Comparison of ENCODE assay signal across 9 cellular contexts in the genomic region with DNA sequence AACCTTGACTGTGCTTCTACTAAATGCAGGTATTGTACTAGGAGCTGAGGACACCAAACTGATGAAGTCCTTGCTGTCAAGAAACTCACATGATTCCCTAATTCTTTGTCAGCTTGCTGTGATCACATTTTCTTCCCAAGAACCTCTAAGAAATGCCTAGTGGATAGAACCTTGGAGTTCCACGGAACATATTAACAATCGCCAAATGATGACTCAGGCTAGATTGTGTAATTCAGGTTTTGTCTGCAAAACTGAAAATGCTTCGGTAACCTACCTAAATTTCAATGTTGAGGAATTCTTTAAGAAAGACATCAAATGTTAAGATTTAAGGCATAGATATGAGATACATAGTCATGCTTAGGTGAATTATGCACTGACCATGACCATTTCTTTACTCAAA. TPM values are rescaled to one million over a fixed set of nuclear protein-coding genes. Genes with fewer than 3 reads are reported as not detected.
DNase-seq lines count a peak whose midpoint lies in the region; ATAC-seq and TF ChIP-seq lines count a peak whose summit lies in the region.
"Had no signal": no experiment of that assay in that cellular context is flagged by ENCODE, and none has a peak within 500 bp of the region (broad histone marks: within the 10 kb centered on the region; RNA-seq: fewer than 3 reads in every experiment).

No MANE protein-coding gene starts in this region.

- H3K4me3 ChIP-seq in PC-9 (peak overlapping the region; percentile 52; the same call in 1 of the 2 replicates), dorsolateral prefrontal cortex (no peak overlapping the region), gastrocnemius medialis (no peak overlapping the region)

- H3K27ac ChIP-seq in PC-9 (peak overlapping the region; percentile 99), dorsolateral prefrontal cortex (peak overlapping the region in 46 of 59 donors; percentile 1 to 96 (median 76)), gastrocnemius medialis (peak overlapping the region in 3 of 4 donors; percentile 32 to 97 (median 83))

- no peak overlapping the region for H2AFZ ChIP-seq in PC-9

- TF ChIP-seq POLR2A in gastrocnemius medialis (IDR thresholded peaks at IDR 0.05), result no peak

- H3K79me2 ChIP-seq in PC-9 (ENCODE audit: low read depth), result peaks cover 30% of the 10 kb centered on the region

- TF ChIP-seq CTCF in PC-9 (conservative IDR thresholded peaks at IDR 0.05) (no peak), dorsolateral prefrontal cortex (IDR thresholded peaks at IDR 0.05 in 54 of 56, conservative IDR thresholded peaks at IDR 0.05 in 2 of 56; ENCODE audit: low read depth in 1 of 56, partially characterized antibody in 56 of 56) (no peak), gastrocnemius medialis (IDR thresholded peaks at IDR 0.05 in 4 of 5, conservative IDR thresholded peaks at IDR 0.05 in 1 of 5) (no peak)

- POLR2A ChIA-PET in PC-9 (lab: Charles Lee; ENCODE audit: unreplicated experiment), result interaction anchor here (0.6 to 2.4 kb wide), 7 partner anchors 64 to 121 kb away, joined by 4 to 60 read pairs (median 5); no protein-coding TSS in a partner anchor

- H3K4me1 ChIP-seq in PC-9 (replicated peaks; ENCODE audit: insufficient read depth) (peaks cover 61% of the 10 kb centered on the region), gastrocnemius medialis (peaks cover 25 to 28% of the 10 kb centered on the region in 2 donors)

- in situ Hi-C loops in G401 (cut with HindIII; ENCODE audit: low sequenced_read_pairs), result no loop called here
- in situ Hi-C loops in gastrocnemius medialis (cut with MboI; ENCODE audit: low sequenced_read_pairs in 4 of 4), result loop anchor here in 3 of 4 donors (10.0 to 25.0 kb wide), 2 partner anchors 119 to 121 kb away; no protein-coding TSS in a partner anchor

- BruUV-seq in PC-9 (replicated peaks; lab: Mats Ljungman, UMichigan), result no TSS peak

- H3K4me2 ChIP-seq in PC-9, result peak overlapping the region; percentile 85

- ATAC-seq in gastrocnemius medialis, result no peak
- ATAC-seq: naive thymus-derived CD8-positive, alpha-beta T cell had no signal

- CTCF ChIA-PET in PC-9 (lab: Charles Lee), result no interaction called here

- peaks cover 59% of the 10 kb centered on the region for H3F3A ChIP-seq in PC-9 (ENCODE audit: insufficient read depth, low read depth)

- peaks cover 15% of the 10 kb centered on the region for H3K36me3 ChIP-seq in PC-9 (ENCODE audit: low read depth)
- peaks cover 6 to 12% of the 10 kb centered on the region in 2 donors for H3K36me3 ChIP-seq in gastrocnemius medialis

- no peaks in the 10 kb centered on the region for H3K9me3 ChIP-seq in PC-9 (ENCODE audit: insufficient read depth, low read depth)
- no peaks in the 10 kb centered on the region for H3K9me3 ChIP-seq in gastrocnemius medialis

- H3K27me3 ChIP-seq in PC-9 (ENCODE audit: insufficient read depth, low read depth) (no peaks in the 10 kb centered on the region), dorsolateral prefrontal cortex (no peaks in the 10 kb centered on the region), gastrocnemius medialis (no peaks in the 10 kb centered on the region)

- H3K9me2 ChIP-seq in PC-9 (ENCODE audit: insufficient read depth), result no peaks in the 10 kb centered on the region

- intact Hi-C loops in PC-9 (cut with micrococcal nuclease; ENCODE audit: unreplicated experiment) (loop anchor here (1.0 to 10.0 kb wide), 4 partner anchors 37 to 749 kb away; no protein-coding TSS in a partner anchor), dorsolateral prefrontal cortex (cut with DNase I) (loop anchor here (5.0 to 10.0 kb wide), 3 partner anchors 129 to 256 kb away; partner anchors contain the start of gene SERBP1 (in 1 of the 2)), gastrocnemius medialis (cut with DNase I; ENCODE audit: low total_unique reads) (loop anchor here (10.0 kb wide), 1 partner anchor 369 kb away; no protein-coding TSS in a partner anchor)

- peak; percentile 2 for DNase-seq in G401 (ENCODE audit: low spot score)
- DNase-seq in PC-9, result peak in 1 of 2 experiments; percentile 77
- DNase-seq in dorsolateral prefrontal cortex, result no peak
- DNase-seq in gastrocnemius medialis, result no peak
- DNase-seq in DMS 273 (lab: John Stamatoyannopoulos, UW; ENCODE audit: unreplicated experiment), result no peak
- no peak for DNase-seq in GM19240 (ENCODE audit: insufficient read length, low spot score)
- no peak for DNase-seq in NCI-H187 treated with DMSO at 0.1 percent for 48 hours (lab: John Stamatoyannopoulos, UW)
- DNase-seq: NCI-H510A treated with DMSO at 0.1 percent for 48 hours had no signal

- no peaks in the 10 kb centered on the region for H4K20me1 ChIP-seq in PC-9 (ENCODE audit: insufficient read depth)

RNA-seq across cellular contexts. Expression of gene GADD45A, which starts 1.7 kb away (rescaled TPM):
- 4.6 and 5.5 TPM in 2 replicates for total RNA-seq in G401 (2014; rRNA removed; shearing (Covaris generic))
- total RNA-seq in PC-9 (2021) (63.6 and 112 TPM in 2 replicates), dorsolateral prefrontal cortex (100 to 1,000 TPM in 5 of 120 experiments, 10 to 100 TPM in 115; 14.8 to 161 (median 25.8) TPM), gastrocnemius medialis (100 to 1,000 TPM in 3 of 4 donors, 10 to 100 TPM in 1; 80.4 to 188 (median 142) TPM)
